In genomic region chr10:103367379-103367781, GRCh38 we compare ENCODE assay signal across 1 cellular context.
TF ChIP-seq lines count a peak whose summit lies in the region.

No MANE protein-coding gene starts in this region.

TF ChIP-seq in H1, 55 proteins besides CTCF, POLR2A, EP300 and RAD21:
- TF ChIP-seq SIRT6 (IDR thresholded peaks at IDR 0.05; ENCODE audit: low read length) (no peak), HDAC2 (IDR thresholded peaks at IDR 0.05; ENCODE audit: borderline replicate concordance in 1 of 2, low read depth in 2 of 2, low read length in 2 of 2) (no peak), EGR1 (IDR thresholded peaks at IDR 0.05; ENCODE audit: borderline replicate concordance, low read depth, low read length) (no peak)
